8 cellular contexts compared by ENCODE assay signal in the genomic region with DNA sequence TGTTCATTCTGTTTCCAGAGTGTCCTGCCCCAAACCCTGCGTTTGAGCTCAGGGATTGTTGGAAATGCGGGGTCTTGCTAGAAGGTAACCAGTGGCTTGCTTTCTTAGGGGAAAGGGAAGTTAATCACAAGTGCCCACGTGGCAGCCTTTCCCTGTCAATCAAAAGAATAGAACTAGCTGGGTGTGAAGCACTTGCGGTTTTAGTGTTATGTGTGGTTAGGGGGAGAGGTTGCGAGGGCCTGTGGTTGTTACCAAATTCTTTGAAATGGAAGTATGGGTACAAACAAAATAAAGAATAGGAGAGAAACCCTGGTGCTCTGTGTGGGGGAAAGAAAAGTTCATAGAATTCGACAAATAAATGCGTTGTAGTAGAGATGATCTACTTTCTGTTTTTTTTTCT.
A peak's percentile ranks its signal among the peaks of the same experiment; 100 is the strongest.
DNase-seq lines count a peak whose midpoint lies in the region; ATAC-seq lines count a peak whose summit lies in the region.

No MANE protein-coding gene starts in this region.

- ATAC-seq in GM21526 (IDR thresholded peaks at IDR 0.05; ENCODE audit: low FRiP score, unreplicated experiment), result peak; percentile 54

- DNase-seq in CD1c-positive myeloid dendritic cell (ENCODE audit: extremely low spot score) (peak; percentile 87), glomerular visceral epithelial cell (ENCODE audit: extremely low spot score) (peak; percentile 81), COLO829 (ENCODE audit: low spot score) (no peak), NCI-H526 (lab: John Stamatoyannopoulos, UW) (no peak)
- peak; percentile 90 for DNase-seq in Jurkat, Clone E6-1 (ENCODE audit: low read depth, low spot score)
- DNase-seq in activated CD4-positive, alpha-beta T cell treated with anti-CD3 and anti-CD28 coated beads, Interleukin-2, amount 50 U/mL, for 1 hour, result peak; percentile 41
- peak; percentile 46 to 62 for DNase-seq in stimulated activated CD4-positive, alpha-beta T cell treated with anti-CD3 and anti-CD28 coated beads, Interleukin-2, amount 100 ng/mL, for 24 hours

- H3K4me3 ChIP-seq in Jurkat, Clone E6-1 (ENCODE audit: low read length), result no peak overlapping the region

Comparison
In these comparisons a context has a peak if more than half of its experiments do, and no peak if none do; other contexts are left out.
1. DNase-seq: peak in CD1c-positive myeloid dendritic cell (single experiment), Jurkat, Clone E6-1 (single experiment), activated CD4-positive, alpha-beta T cell treated with anti-CD3 and anti-CD28 coated beads, Interleukin-2, amount 50 U/mL, for 1 hour (single experiment), glomerular visceral epithelial cell (single experiment) and stimulated activated CD4-positive, alpha-beta T cell treated with anti-CD3 and anti-CD28 coated beads, Interleukin-2, amount 100 ng/mL, for 24 hours (2 of 2); none in COLO829 (single experiment) and NCI-H526 (0 of 2).